ENCODE assay signal across 8 cellular contexts in the genomic region with DNA sequence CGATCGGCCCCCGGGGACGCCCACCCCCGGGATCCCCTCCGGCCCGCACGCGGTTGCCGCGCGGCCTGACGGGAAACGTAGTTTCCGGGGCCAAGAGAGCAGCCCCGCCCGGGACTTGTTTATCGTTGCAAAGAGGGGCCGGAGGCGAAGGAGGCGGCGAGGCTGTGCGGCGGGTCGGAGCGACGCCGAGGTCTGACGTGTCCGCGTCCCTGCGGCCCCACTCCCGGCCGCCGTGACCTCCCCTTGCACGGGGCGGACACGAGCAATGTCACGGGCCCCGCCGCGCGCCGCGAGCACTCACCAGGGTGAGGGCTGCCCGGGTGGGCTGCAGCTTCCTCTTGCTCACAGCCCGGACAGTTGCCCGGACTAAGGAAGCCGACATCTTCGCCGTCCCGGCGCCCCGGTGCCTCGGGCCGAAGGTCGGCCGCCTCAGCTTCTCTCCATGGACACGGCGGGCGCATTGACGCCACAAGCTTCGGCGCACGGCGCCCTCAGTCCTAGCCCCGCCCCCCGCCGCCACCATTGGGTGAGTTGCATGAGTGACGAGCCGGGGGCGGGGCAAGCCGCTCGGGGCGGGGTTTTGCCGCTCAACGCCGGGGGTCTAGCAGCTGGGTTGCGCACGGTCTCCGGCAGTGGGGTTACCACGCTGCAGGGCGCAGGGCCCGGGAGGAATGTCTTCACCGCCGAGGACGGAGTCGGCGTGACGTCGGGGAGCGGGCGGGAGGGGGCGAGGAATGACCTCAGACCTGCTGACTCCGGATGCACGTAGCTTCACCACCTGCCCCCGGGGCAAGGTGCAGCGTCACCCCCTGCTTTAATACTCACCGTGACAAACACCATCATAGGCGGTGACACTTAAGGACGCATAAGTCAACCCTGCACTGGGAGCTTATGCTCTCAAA. TPM values are rescaled to one million over a fixed set of nuclear protein-coding genes. Genes with fewer than 3 reads are reported as not detected.
DNase-seq lines count a peak whose midpoint lies in the region; ATAC-seq and TF ChIP-seq lines count a peak whose summit lies in the region.

ISCA1 (minus strand) TSS at position 462 of the 902 bp plus-strand sequence; CDS start at position 382, 80 bp downstream.

- H3K27me3 Mint-ChIP-seq in T-helper 17 cell: no peaks in the 10 kb centered on the region

- H3K36me3 ChIP-seq in left ventricle myocardium inferior: peaks cover 8% of the 10 kb centered on the region
- peaks cover 0 to 11% of the 10 kb centered on the region in 2 donors for H3K36me3 ChIP-seq in psoas muscle (ENCODE audit: insufficient read depth in 1 of 2, low read depth in 1 of 2)
- no peaks in the 10 kb centered on the region for H3K36me3 ChIP-seq in urinary bladder (ENCODE audit: insufficient read depth)

- no peaks in the 10 kb centered on the region for H3K9me3 ChIP-seq in T-helper 17 cell (ENCODE audit: control insufficient read depth, low read length, poor library complexity, severe bottlenecking)
- no peaks in the 10 kb centered on the region for H3K9me3 ChIP-seq in left ventricle myocardium inferior (replicated peaks)
- no peaks in the 10 kb centered on the region for H3K9me3 ChIP-seq in psoas muscle

- no peak for TF ChIP-seq CTCF in left ventricle myocardium inferior (IDR thresholded peaks at IDR 0.05; ENCODE audit: borderline replicate concordance)
- no peak for TF ChIP-seq CTCF in psoas muscle (IDR thresholded peaks at IDR 0.05)

- peaks cover 37% of the 10 kb centered on the region for H3K4me1 Mint-ChIP-seq in T-helper 17 cell

- H3K27ac ChIP-seq in left ventricle myocardium inferior (replicated peaks) (peak within 1 kb of the TSS; percentile 98), psoas muscle (peak within 1 kb of the TSS; percentile 99), urinary bladder (ENCODE audit: low read depth) (peak within 1 kb of the TSS; percentile 95)

- intact Hi-C loops in left ventricle myocardium inferior (cut with micrococcal nuclease): no loop called here
- intact Hi-C loops in psoas muscle (cut with DNase I): loop anchor here in 1 of 2 donors (5.0 kb wide), 1 partner anchor 70 kb away; the partner anchor contains the start of gene TUT7

- peak within 1 kb of the TSS; percentile 95 for H3K4me3 Mint-ChIP-seq in T-helper 17 cell

- peak within 1 kb of the TSS; percentile 98 for H3K27ac Mint-ChIP-seq in T-helper 17 cell

- H3K27me3 ChIP-seq in left ventricle myocardium inferior (ENCODE audit: low read depth): no peaks in the 10 kb centered on the region
- no peaks in the 10 kb centered on the region for H3K27me3 ChIP-seq in psoas muscle (ENCODE audit: insufficient read depth in 3 of 3, low read length in 2 of 3)

- peak; percentile 77 for DNase-seq in NCI-H1694 (lab: John Stamatoyannopoulos, UW)
- DNase-seq in T-helper 17 cell: peak; percentile 99
- DNase-seq in amygdala (lab: John Stamatoyannopoulos, UW): peak; percentile 31 to 98 (median 90)
- DNase-seq in left ventricle myocardium inferior: peak; percentile 98
- peak; percentile 98 to 99 for DNase-seq in psoas muscle

- H3K4me1 ChIP-seq in left ventricle myocardium inferior (peaks cover 60% of the 10 kb centered on the region), psoas muscle (peaks cover 32% of the 10 kb centered on the region), urinary bladder (ENCODE audit: insufficient read depth) (peaks cover 2% of the 10 kb centered on the region)

- peaks cover 2% of the 10 kb centered on the region for H3K36me3 Mint-ChIP-seq in T-helper 17 cell (ENCODE audit: low read depth)

- peak within 1 kb of the TSS; percentile 90 for H3K4me3 ChIP-seq in left ventricle myocardium inferior
- peak within 1 kb of the TSS; percentile 89 for H3K4me3 ChIP-seq in psoas muscle
- peak within 1 kb of the TSS; percentile 77 for H3K4me3 ChIP-seq in urinary bladder (ENCODE audit: low read depth, low read length)

- WGBS in psoas muscle, 3 donors: 0% methylated on average over 92 to 101 of the region's 101 CpGs
- whole genome bisulfite sequencing in urinary bladder: under 1% methylated on average over 101 of the region's 101 CpGs

- ATAC-seq in GM18499 (IDR thresholded peaks at IDR 0.05; ENCODE audit: insufficient read depth, unreplicated experiment) (peak; percentile 60), HG02885 (IDR thresholded peaks at IDR 0.05; ENCODE audit: poor library complexity, unreplicated experiment) (peak; percentile 80), T-helper 17 cell (peak; percentile 85), psoas muscle (peak; percentile 95 to 96 (median 96))

RNA-seq across cellular contexts. Expression of gene ISCA1, which starts in this region (rescaled TPM):
- total RNA-seq in T-helper 17 cell (10 to 100 TPM; 66.9 to 87.2 TPM), left ventricle myocardium inferior (78.3 TPM), psoas muscle (10 to 100 TPM; 44.5 to 66.4 (median 50.0) TPM), urinary bladder (54.5 TPM)
- polyA plus RNA-seq in psoas muscle (100 to 1,000 TPM in 1 of 3 donors, 10 to 100 TPM in 2; 69.4 to 130 (median 79.9) TPM), urinary bladder (40.9 TPM)

Comparison
In these comparisons a context has a peak if more than half of its experiments do, and no peak if none do; other contexts are left out.
1. Peak in every context shown above with its lines: DNase-seq, ATAC-seq, H3K4me3 ChIP-seq and H3K27ac ChIP-seq.